Comparison of ENCODE assay signal across 7 cellular contexts in genomic region chr19:57888494-57889231, GRCh38. TPM values are rescaled to one million over a fixed set of nuclear protein-coding genes. Genes with fewer than 3 reads are reported as not detected.
DNase-seq lines count a peak whose midpoint lies in the region; ATAC-seq and TF ChIP-seq lines count a peak whose summit lies in the region.

Gene ZNF814 (minus strand): TSS chr19:57889037. CDS start chr19:57888802, 235 bp downstream.

- H2AK9ac ChIP-seq in IMR-90 (replicated peaks; ENCODE audit: low read depth, low read length, poor library complexity), result peak within 1 kb of the TSS; percentile 86

- H3K9ac ChIP-seq in IMR-90 (ENCODE audit: low read depth, low read length), result peak within 1 kb of the TSS; percentile 79

- H2BK5ac ChIP-seq in IMR-90 (ENCODE audit: low read depth, low read length, poor library complexity, severe bottlenecking), result peak within 1 kb of the TSS; percentile 54

- H3K79me1 ChIP-seq in IMR-90 (ENCODE audit: low read depth in 1 of 2, low read length in 2 of 2), result peaks cover 16 to 25% of the 10 kb centered on the region in 2 experiments

- no peak within 1 kb of the TSS for H3K56ac ChIP-seq in IMR-90 (ENCODE audit: extremely low read depth, insufficient read depth, low read length)

- H3K27me3 ChIP-seq in IMR-90 (ENCODE audit: control insufficient read depth, insufficient read depth, low read length), result no peaks in the 10 kb centered on the region

- in situ Hi-C loops in IMR-90 (cut with MboI; ENCODE audit: low sequenced_read_pairs), result no loop called here

- peak; percentile 23; the same call in 1 of the 2 replicates for TF ChIP-seq RAD21 in IMR-90 (IDR thresholded peaks at IDR 0.05; ENCODE audit: low read length)

- CTCF ChIA-PET in IMR-90 (lab: Yijun Ruan, JAX), result no interaction called here

- no peak within 1 kb of the TSS for H3K18ac ChIP-seq in IMR-90 (ENCODE audit: low read depth, low read length)

- no peak within 1 kb of the TSS for H4K91ac ChIP-seq in IMR-90 (ENCODE audit: insufficient read depth, low read depth, low read length)

- no peak within 1 kb of the TSS; the same call in 2 of the 3 replicates for H2BK15ac ChIP-seq in IMR-90 (ENCODE audit: low read depth, low read length)

- dilution Hi-C loops in IMR-90 (cut with HindIII; ENCODE audit: low sequenced_read_pairs, unreplicated experiment), result no loop called here

- DNase-seq in IMR-90, result peak; percentile 84
- peak; percentile 55 for DNase-seq in activated CD4-positive, CD25-positive, alpha-beta regulatory T cell treated with anti-CD3 and anti-CD28 coated beads, Interleukin-2, amount 50 U/mL, for 16 hours (ENCODE audit: low read depth, low spot score)
- DNase-seq in caudate nucleus (lab: John Stamatoyannopoulos, UW), result peak in 60 of 61 donors; percentile 21 to 96 (median 79)
- peak; percentile 79 for DNase-seq in iris pigment epithelial cell (ENCODE audit: low read depth)
- peak; percentile 56 for DNase-seq in smooth muscle cell of the brain vasculature (ENCODE audit: low read depth, low spot score)
- no peak for DNase-seq in NCI-H1694 treated with DMSO at 0.1 percent for 48 hours (lab: John Stamatoyannopoulos, UW)

- peak within 1 kb of the TSS; percentile 94 for H2AFZ ChIP-seq in IMR-90 (replicated peaks; ENCODE audit: low read length, poor library complexity)

- H3K9me3 ChIP-seq in IMR-90 (ENCODE audit: control insufficient read depth, insufficient read depth, low read length), result peaks cover 3% of the 10 kb centered on the region; the same call in 1 of the 2 replicates

- peaks cover 5% of the 10 kb centered on the region for H3K36me3 ChIP-seq in IMR-90 (ENCODE audit: control insufficient read depth, insufficient read depth, low read length)

- TF ChIP-seq POLR2A in GM19099 (IDR thresholded peaks at IDR 0.05; ENCODE audit: extremely low read depth, insufficient read length, low read depth), result peak; percentile 69
- TF ChIP-seq POLR2A in IMR-90 (IDR thresholded peaks at IDR 0.05; ENCODE audit: low read depth, low read length), result peak; percentile 67

- no peak within 1 kb of the TSS for H2BK120ac ChIP-seq in IMR-90 (ENCODE audit: low read depth, low read length)

- peaks cover 2% of the 10 kb centered on the region; the same call in 1 of the 2 replicates for H3K4me1 ChIP-seq in IMR-90 (ENCODE audit: control insufficient read depth, insufficient read depth, low read length)

- peak within 1 kb of the TSS; percentile 61 for H2AK5ac ChIP-seq in IMR-90 (ENCODE audit: low read depth, low read length)

- H3K9me1 ChIP-seq in IMR-90 (ENCODE audit: insufficient read depth, low read length), result no peaks in the 10 kb centered on the region

- peak within 1 kb of the TSS; percentile 74 for H4K5ac ChIP-seq in IMR-90 (ENCODE audit: low read depth, low read length)

- H3K23ac ChIP-seq in IMR-90 (ENCODE audit: low read depth, low read length), result peak within 1 kb of the TSS; percentile 84

- peak; percentile 94 for ATAC-seq in IMR-90 (ENCODE audit: low read depth)

- peak within 1 kb of the TSS; percentile 79 for H3K4ac ChIP-seq in IMR-90 (ENCODE audit: low read depth, low read length)

- BruUV-seq in IMR-90 (replicated peaks; lab: Mats Ljungman, UMichigan), result no TSS peak

- intact Hi-C loops in IMR-90 (cut with micrococcal nuclease), result no loop called here

- no peaks in the 10 kb centered on the region for H4K20me1 ChIP-seq in IMR-90 (ENCODE audit: insufficient read depth, low read length)

- peak; percentile 48 for TF ChIP-seq CTCF in IMR-90 (conservative IDR thresholded peaks at IDR 0.05; ENCODE audit: low read depth, low read length)

- whole genome bisulfite sequencing in IMR-90 (ENCODE audit: extremely low coverage in 2 of 2, insufficient read length in 1 of 2), 2 experiments, result 7% methylated on average over 9 of the region's 44 CpGs; no CpG with 5 or more reads in 1 of the 2 experiments

- H3K4me2 ChIP-seq in IMR-90 (ENCODE audit: low read depth, low read length), result peak within 1 kb of the TSS; percentile 85

- POLR2A ChIA-PET in IMR-90 (lab: Charles Lee; ENCODE audit: unreplicated experiment), result no interaction called here

- peak within 1 kb of the TSS; percentile 63; the same call in 1 of the 2 replicates for H3K27ac ChIP-seq in IMR-90 (ENCODE audit: insufficient read depth, low read length)
- H3K27ac ChIP-seq in caudate nucleus (ENCODE audit: low read depth, low read length), result peak within 1 kb of the TSS; percentile 4

- H2BK20ac ChIP-seq in IMR-90 (ENCODE audit: low read depth, low read length), result no peak within 1 kb of the TSS

- H3K4me3 ChIP-seq in IMR-90 (ENCODE audit: insufficient read depth, low read depth, low read length), result peak within 1 kb of the TSS; percentile 83

- H3K14ac ChIP-seq in IMR-90 (replicated peaks; ENCODE audit: low read depth, low read length), result peak within 1 kb of the TSS; percentile 79

- peak within 1 kb of the TSS; percentile 77 to 92 for H4K8ac ChIP-seq in IMR-90 (ENCODE audit: low read depth in 2 of 2, low read length in 2 of 2)

TF ChIP-seq in IMR-90, 13 proteins besides CTCF, POLR2A, EP300 and RAD21:
- TF ChIP-seq CHD1 (IDR thresholded peaks at IDR 0.05; ENCODE audit: low read depth, low read length) (no peak), NFE2L2 (IDR thresholded peaks at IDR 0.05; ENCODE audit: low read depth, low read length) (no peak), ELK1 (IDR thresholded peaks at IDR 0.05; ENCODE audit: borderline replicate concordance, low read depth, low read length) (no peak), RCOR1 (IDR thresholded peaks at IDR 0.05; ENCODE audit: insufficient replicate concordance, low read length) (no peak), FOS (IDR thresholded peaks at IDR 0.05; ENCODE audit: low read depth, low read length) (no peak), BHLHE40 (IDR thresholded peaks at IDR 0.05; ENCODE audit: low read depth, low read length) (peak; percentile 92), SMC3 (IDR thresholded peaks at IDR 0.05; ENCODE audit: low read depth, low read length) (peak; percentile 27), RFX5 (IDR thresholded peaks at IDR 0.05; ENCODE audit: low read depth, low read length) (no peak), USF2 (IDR thresholded peaks at IDR 0.05; ENCODE audit: low read depth, low read length) (peak; percentile 90), MXI1 (IDR thresholded peaks at IDR 0.05; ENCODE audit: borderline replicate concordance, low read depth, low read length) (peak; percentile 76; the same call in 1 of the 2 replicates), CEBPB (IDR thresholded peaks at IDR 0.05; ENCODE audit: low read depth, low read length) (no peak), MAZ (IDR thresholded peaks at IDR 0.05; ENCODE audit: borderline replicate concordance, low read depth, low read length) (no peak; the same call in 1 of the 2 replicates), MAFK (IDR thresholded peaks at IDR 0.05; ENCODE audit: low read depth, low read length) (no peak)

RNA-seq across cellular contexts. Expression of gene ZNF814, which starts in this region (rescaled TPM):
- 5.9 and 6.9 TPM in 2 replicates for total RNA-seq in IMR-90 (2012; rRNA removed)
- polyA plus RNA-seq in IMR-90 (2012; rRNA removed), result 3.9 and 4.5 TPM in 2 replicates
- polyA plus RNA-seq in IMR-90 (2012; cell fraction: cytosol; rRNA removed), result 5.5 and 12.6 TPM in 2 replicates
- polyA plus RNA-seq in IMR-90 (2012; cell fraction: nucleus; rRNA removed; ENCODE audit: low replicate concordance), result 5.4 and 9.3 TPM in 2 replicates
